15 cellular contexts compared by ENCODE assay signal in genomic region chr11:27390959-27391326, GRCh38. TPM values are rescaled to one million over a fixed set of nuclear protein-coding genes. Genes with fewer than 3 reads are reported as not detected.
DNase-seq lines count a peak whose midpoint lies in the region; TF ChIP-seq lines count a peak whose summit lies in the region.
"Had no signal": no experiment of that assay in that cellular context is flagged by ENCODE, and none has a peak within 500 bp of the region (broad histone marks: within the 10 kb centered on the region; RNA-seq: fewer than 3 reads in every experiment).

No MANE protein-coding gene starts in this region.

- H3K27me3 ChIP-seq in ACC112 (ENCODE audit: insufficient read depth, low read length), result no peaks in the 10 kb centered on the region
- H3K27me3 ChIP-seq: breast epithelium had no signal

- no peaks in the 10 kb centered on the region for H3K36me3 ChIP-seq in ACC112 (ENCODE audit: insufficient read depth, low read length)
- H3K36me3 ChIP-seq in mesodermal cell (ENCODE audit: control insufficient read depth, insufficient read depth, low read length), result no peaks in the 10 kb centered on the region
- H3K36me3 ChIP-seq: breast epithelium had no signal

- peak; percentile 68 for DNase-seq in HS-27A (ENCODE audit: low read depth)
- DNase-seq in astrocyte of the spinal cord (ENCODE audit: low read depth, low spot score), result peak; percentile 73
- DNase-seq in NCI-H187 treated with DMSO at 0.1 percent for 48 hours (lab: John Stamatoyannopoulos, UW), result no peak
- DNase-seq in NCI-H510A treated with DMSO at 0.1 percent for 48 hours (lab: John Stamatoyannopoulos, UW), result no peak
- no peak for DNase-seq in activated CD4-positive, alpha-beta T cell treated with anti-CD3 and anti-CD28 coated beads for 48 hours
- no peak for DNase-seq in NCI-H524 (lab: John Stamatoyannopoulos, UW)
- DNase-seq: activated CD4-positive, alpha-beta T cell treated with anti-CD3 and anti-CD28 coated beads, Interleukin-2, amount 50 U/mL, for 4 hours; DMS79 treated with DMSO at 0.1 percent for 48 hours; NCI-H1417 treated with DMSO at 0.1 percent for 48 hours; NCI-H526 treated with DMSO at 0.1 percent for 48 hours; SHP77; substantia nigra had no signal

- no peaks in the 10 kb centered on the region for H3K9me3 ChIP-seq in mesodermal cell (ENCODE audit: control insufficient read depth, low read length)
- H3K9me3 ChIP-seq: breast epithelium had no signal

- no peaks in the 10 kb centered on the region for H3K79me2 ChIP-seq in ACC112 (ENCODE audit: control insufficient read depth, insufficient read depth, low read length, unreplicated experiment)

- no CpG with 5 or more reads among the region's 2 CpGs for WGBS in mesodermal cell (ENCODE audit: insufficient coverage in 2 of 2), 2 experiments

- H3K27ac ChIP-seq in ACC112 (ENCODE audit: low read depth, low read length), result peak overlapping the region; percentile 49
- H3K27ac ChIP-seq in mesodermal cell (ENCODE audit: low read depth, low read length, severe bottlenecking), result peak overlapping the region; percentile 68
- H3K27ac ChIP-seq: breast epithelium had no signal

- in situ Hi-C loops in astrocyte of the spinal cord (cut with HindIII; ENCODE audit: low sequenced_read_pairs), result no loop called here

- H3K4me3 ChIP-seq in ACC112 (ENCODE audit: low read depth, low read length) (no peak overlapping the region; the same call in 1 of the 2 replicates), astrocyte of the spinal cord (ENCODE audit: low read depth, low read length) (no peak overlapping the region), mesodermal cell (ENCODE audit: extremely low read depth, insufficient read depth, low read length, poor library complexity, severe bottlenecking) (no peak overlapping the region)
- H3K4me3 ChIP-seq: breast epithelium had no signal

- H2AFZ ChIP-seq in ACC112 (ENCODE audit: low read length, unreplicated experiment), result peak overlapping the region; percentile 93

- TF ChIP-seq CTCF in astrocyte of the spinal cord (IDR thresholded peaks at IDR 0.05; ENCODE audit: low read depth, low read length), result no peak

- H3K4me1 ChIP-seq in ACC112 (ENCODE audit: control insufficient read depth, insufficient read depth, low read length, unreplicated experiment) (peaks cover 68% of the 10 kb centered on the region), mesodermal cell (ENCODE audit: control insufficient read depth, insufficient read depth, low read length, poor library complexity, severe bottlenecking) (peaks cover 91% of the 10 kb centered on the region)
- H3K4me1 ChIP-seq: breast epithelium had no signal

RNA-seq across cellular contexts. Expression of gene CCDC34, which starts 27.9 kb away (rescaled TPM):
- 25.3 TPM for polyA plus RNA-seq in mesodermal cell (2013, experiment 1 of 2)
- polyA plus RNA-seq in mesodermal cell (2013, experiment 2 of 2), result 42.7 TPM

Comparison
In these comparisons a context has a peak if more than half of its experiments do, and no peak if none do; other contexts are left out.
1. DNase-seq: peak in HS-27A (single experiment) and astrocyte of the spinal cord (single experiment); none in NCI-H187 treated with DMSO at 0.1 percent for 48 hours (single experiment), NCI-H510A treated with DMSO at 0.1 percent for 48 hours (single experiment), activated CD4-positive, alpha-beta T cell treated with anti-CD3 and anti-CD28 coated beads for 48 hours (single experiment) and NCI-H524 (0 of 2).